ENCODE assay signal across 24 cellular contexts in genomic region chrX:75893281-75893680, GRCh38.
"Had no signal": no experiment of that assay in that cellular context is flagged by ENCODE, and none has a peak within 500 bp of the region (broad histone marks: within the 10 kb centered on the region; RNA-seq: fewer than 3 reads in every experiment).

No MANE protein-coding gene starts in this region.

- DNase-seq: stimulated activated CD4-positive, alpha-beta T cell treated with anti-CD3 and anti-CD28 coated beads, Interleukin-2, amount 100 ng/mL, for 48 hours; stimulated activated CD4-positive, alpha-beta T cell treated with anti-CD3 and anti-CD28 coated beads, Interleukin-4, amount 100 ng/mL, for 1 hour; stimulated activated CD4-positive, alpha-beta T cell treated with anti-CD3 and anti-CD28 coated beads, Interleukin-4, amount 100 ng/mL, for 24 hours; stimulated activated CD4-positive, alpha-beta T cell treated with anti-CD3 and anti-CD28 coated beads, Interleukin-4, amount 100 ng/mL, for 4 hours; stimulated activated CD8-positive, alpha-beta memory T cell treated with anti-CD3 and anti-CD28 coated beads, Interleukin-4, amount 100 ng/mL, for 48 hours; stimulated activated naive B cell treated with anti-CD40 and anti-IgM and Interleukin-4, amounts not matched to agents 10 μg/mL and 1 μg/mL and 100 μg/mL, for 72 hours; stimulated activated naive CD4-positive, alpha-beta T cell; stimulated activated naive CD4-positive, alpha-beta T cell treated with Interleukin-2 at 50 U/mL for 16 hours; stimulated activated naive CD8-positive, alpha-beta T cell treated with anti-CD3 and anti-CD28 coated beads, Interleukin-15, amount 100 ng/mL, for 72 hours; stimulated activated naive CD8-positive, alpha-beta T cell treated with anti-CD3 and anti-CD28 coated beads, Interleukin-15, Interleukin-2, amounts not matched to agents 100 U/mL and 50 U/mL, for 24 hours; stomach; substantia nigra; testis; thyroid gland; tibial artery; transverse colon; trophoblast cell; upper lobe of left lung; upper lobe of right lung; uterus had no signal

- H3K27ac Mint-ChIP-seq: stimulated activated effector memory CD8-positive, alpha-beta T cell treated with anti-CD3 and anti-CD28 coated beads, Interleukin-12 subunit alpha, Interleukin-12 subunit beta, amount 100 ng/mL, for 72 hours; stimulated activated memory B cell treated with anti-CD40 and anti-IgM and Interleukin-4, amounts not matched to agents 10 μg/mL and 1 μg/mL and 100 μg/mL, for 72 hours; stimulated activated naive B cell treated with anti-CD40 and anti-IgM and Interleukin-4, amounts not matched to agents 10 μg/mL and 1 μg/mL and 100 μg/mL, for 72 hours; stimulated activated naive CD8-positive, alpha-beta T cell treated with anti-CD3 and anti-CD28 coated beads, Interleukin-15, amount 100 ng/mL, for 72 hours; stimulated activated naive CD8-positive, alpha-beta T cell treated with anti-CD3 and anti-CD28 coated beads, Interleukin-15, Interleukin-2, amounts not matched to agents 100 ng/mL and 50 ng/mL, for 24 hours; type B pancreatic cell had no signal

- H3K4me1 Mint-ChIP-seq: stimulated activated effector memory CD8-positive, alpha-beta T cell treated with anti-CD3 and anti-CD28 coated beads, Interleukin-12 subunit alpha, Interleukin-12 subunit beta, amount 100 ng/mL, for 72 hours; stimulated activated memory B cell treated with anti-CD40 and anti-IgM and Interleukin-4, amounts not matched to agents 10 μg/mL and 1 μg/mL and 100 μg/mL, for 72 hours; stimulated activated naive B cell treated with anti-CD40 and anti-IgM and Interleukin-4, amounts not matched to agents 10 μg/mL and 1 μg/mL and 100 μg/mL, for 72 hours; stimulated activated naive CD8-positive, alpha-beta T cell treated with anti-CD3 and anti-CD28 coated beads, Interleukin-15, amount 100 ng/mL, for 72 hours had no signal

- ATAC-seq: stimulated activated effector memory CD8-positive, alpha-beta T cell treated with anti-CD3 and anti-CD28 coated beads, Interleukin-12 subunit alpha, Interleukin-12 subunit beta, amount 100 ng/mL, for 72 hours; stimulated activated memory B cell treated with anti-CD40 and anti-IgM and Interleukin-4, amounts not matched to agents 10 μg/mL and 1 μg/mL and 100 μg/mL, for 72 hours; stimulated activated naive B cell treated with anti-CD40 and anti-IgM and Interleukin-4, amounts not matched to agents 10 μg/mL and 1 μg/mL and 100 μg/mL, for 72 hours; stimulated activated naive CD8-positive, alpha-beta T cell treated with anti-CD3 and anti-CD28 coated beads, Interleukin-15, amount 100 ng/mL, for 72 hours; stimulated activated naive CD8-positive, alpha-beta T cell treated with anti-CD3 and anti-CD28 coated beads, Interleukin-15, Interleukin-2, amounts not matched to agents 100 U/mL and 50 U/mL, for 24 hours; upper lobe of right lung had no signal

- H3K27me3 Mint-ChIP-seq: stimulated activated memory B cell treated with anti-CD40 and anti-IgM and Interleukin-4, amounts not matched to agents 10 μg/mL and 1 μg/mL and 100 μg/mL, for 72 hours; stimulated activated naive B cell treated with anti-CD40 and anti-IgM and Interleukin-4, amounts not matched to agents 10 μg/mL and 1 μg/mL and 100 μg/mL, for 72 hours; stimulated activated naive CD8-positive, alpha-beta T cell treated with anti-CD3 and anti-CD28 coated beads, Interleukin-15, amount 100 ng/mL, for 72 hours; stimulated activated naive CD8-positive, alpha-beta T cell treated with anti-CD3 and anti-CD28 coated beads, Interleukin-15, Interleukin-2, amounts not matched to agents 100 ng/mL and 50 ng/mL, for 24 hours; type B pancreatic cell had no signal

- H3K9me3 Mint-ChIP-seq: stimulated activated effector memory CD8-positive, alpha-beta T cell treated with anti-CD3 and anti-CD28 coated beads, Interleukin-12 subunit alpha, Interleukin-12 subunit beta, amount 100 ng/mL, for 72 hours; stimulated activated memory B cell treated with anti-CD40 and anti-IgM and Interleukin-4, amounts not matched to agents 10 μg/mL and 1 μg/mL and 100 μg/mL, for 72 hours; stimulated activated naive B cell treated with anti-CD40 and anti-IgM and Interleukin-4, amounts not matched to agents 10 μg/mL and 1 μg/mL and 100 μg/mL, for 72 hours; stimulated activated naive CD8-positive, alpha-beta T cell treated with anti-CD3 and anti-CD28 coated beads, Interleukin-15, amount 100 ng/mL, for 72 hours; stimulated activated naive CD8-positive, alpha-beta T cell treated with anti-CD3 and anti-CD28 coated beads, Interleukin-15, Interleukin-2, amounts not matched to agents 100 ng/mL and 50 ng/mL, for 24 hours; type B pancreatic cell had no signal

- H3K36me3 Mint-ChIP-seq: stimulated activated effector memory CD8-positive, alpha-beta T cell treated with anti-CD3 and anti-CD28 coated beads, Interleukin-12 subunit alpha, Interleukin-12 subunit beta, amount 100 ng/mL, for 72 hours; stimulated activated memory B cell treated with anti-CD40 and anti-IgM and Interleukin-4, amounts not matched to agents 10 μg/mL and 1 μg/mL and 100 μg/mL, for 72 hours; stimulated activated naive B cell treated with anti-CD40 and anti-IgM and Interleukin-4, amounts not matched to agents 10 μg/mL and 1 μg/mL and 100 μg/mL, for 72 hours; type B pancreatic cell had no signal

- H3K4me3 Mint-ChIP-seq: stimulated activated effector memory CD8-positive, alpha-beta T cell treated with anti-CD3 and anti-CD28 coated beads, Interleukin-12 subunit alpha, Interleukin-12 subunit beta, amount 100 ng/mL, for 72 hours; stimulated activated memory B cell treated with anti-CD40 and anti-IgM and Interleukin-4, amounts not matched to agents 10 μg/mL and 1 μg/mL and 100 μg/mL, for 72 hours; stimulated activated naive B cell treated with anti-CD40 and anti-IgM and Interleukin-4, amounts not matched to agents 10 μg/mL and 1 μg/mL and 100 μg/mL, for 72 hours; stimulated activated naive CD8-positive, alpha-beta T cell treated with anti-CD3 and anti-CD28 coated beads, Interleukin-15, amount 100 ng/mL, for 72 hours; stimulated activated naive CD8-positive, alpha-beta T cell treated with anti-CD3 and anti-CD28 coated beads, Interleukin-15, Interleukin-2, amounts not matched to agents 100 ng/mL and 50 ng/mL, for 24 hours; type B pancreatic cell had no signal
